In the genomic region with DNA sequence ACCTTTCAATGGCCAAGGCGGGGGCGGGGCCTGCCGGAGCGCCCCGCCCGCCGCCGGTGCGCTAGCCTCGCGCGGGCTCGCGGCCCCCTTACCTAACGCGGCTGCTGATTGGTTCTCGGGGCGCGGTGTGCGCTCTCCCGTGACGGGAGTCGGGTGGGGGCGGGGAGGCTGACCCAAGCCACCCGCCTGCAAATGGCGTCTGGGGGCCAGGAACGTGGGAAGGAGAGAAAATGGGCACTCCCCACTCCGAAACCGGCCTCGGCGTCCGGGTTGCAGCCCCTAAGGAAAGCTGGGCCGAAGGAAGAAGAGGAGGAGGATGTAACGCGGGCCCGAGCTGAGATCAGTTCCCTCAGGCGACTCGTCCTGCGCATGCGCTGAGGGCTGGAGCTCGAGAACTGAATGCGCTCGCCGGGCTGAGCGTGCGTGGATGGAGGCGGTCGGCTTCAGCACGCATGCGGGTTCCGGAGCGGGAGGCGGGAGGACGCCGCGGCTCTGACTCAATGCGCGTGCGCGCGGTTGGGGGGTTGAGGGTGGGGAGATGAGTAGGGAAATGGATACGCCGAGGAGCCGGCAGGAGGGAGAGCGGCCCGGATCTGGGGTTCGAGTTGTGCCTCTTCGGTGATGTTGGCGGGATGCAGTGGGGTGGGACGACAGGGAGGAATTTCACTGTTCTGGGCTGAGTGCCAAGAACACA, we compare ENCODE assay signal across 8 cellular contexts. TPM values are rescaled to one million over a fixed set of nuclear protein-coding genes. Genes with fewer than 3 reads are reported as not detected.
DNase-seq lines count a peak whose midpoint lies in the region; ATAC-seq and TF ChIP-seq lines count a peak whose summit lies in the region.

Gene SMG9 (minus strand): TSS at position 401 of the 694 bp plus-strand sequence. CDS start 4,221 bp downstream, outside the sequence.

- TF ChIP-seq CTCF in OCI-LY1 (IDR thresholded peaks at IDR 0.05; ENCODE audit: low read length) (no peak), endothelial cell (IDR thresholded peaks at IDR 0.05; ENCODE audit: unreplicated experiment) (no peak), mesothelial cell of epicardium (IDR thresholded peaks at IDR 0.05; ENCODE audit: unreplicated experiment) (no peak)

- ATAC-seq in GM21515 (IDR thresholded peaks at IDR 0.05; ENCODE audit: unreplicated experiment), result peak; percentile 50

- no peaks in the 10 kb centered on the region for H3K9me2 ChIP-seq in OCI-LY1 (ENCODE audit: low read depth, low read length)

- H2AFZ ChIP-seq in OCI-LY1 (ENCODE audit: low read length), result no peak within 1 kb of the TSS

- peak within 1 kb of the TSS; percentile 99 for H3K9ac ChIP-seq in OCI-LY1 (ENCODE audit: low read length)

- H3K4me1 Mint-ChIP-seq in endothelial cell (ENCODE audit: unreplicated experiment), result peaks cover 13% of the 10 kb centered on the region
- H3K4me1 Mint-ChIP-seq in mesothelial cell of epicardium, result peaks cover 33% of the 10 kb centered on the region

- H3K36me3 ChIP-seq in OCI-LY1 (ENCODE audit: insufficient read depth, low read length), result peaks cover 27% of the 10 kb centered on the region; the same call in 1 of the 2 replicates

- peak within 1 kb of the TSS; percentile 96 for H3K27ac ChIP-seq in OCI-LY1 (ENCODE audit: low read depth, low read length, poor library complexity, severe bottlenecking)

- no peaks in the 10 kb centered on the region for H3K79me2 ChIP-seq in OCI-LY1 (ENCODE audit: insufficient read depth, low read length)

- H3K4me2 ChIP-seq in OCI-LY1 (ENCODE audit: low read length), result peak within 1 kb of the TSS; percentile 85

- no peaks in the 10 kb centered on the region for H3K27me3 ChIP-seq in OCI-LY1 (ENCODE audit: insufficient read depth, low read length)

- H3K4me3 ChIP-seq in OCI-LY1 (ENCODE audit: low read depth, low read length, poor library complexity, severe bottlenecking), result peak within 1 kb of the TSS; percentile 90

- H3K9me3 Mint-ChIP-seq in endothelial cell (ENCODE audit: unreplicated experiment) (no peaks in the 10 kb centered on the region), mesothelial cell of epicardium (no peaks in the 10 kb centered on the region)

- H3K4me1 ChIP-seq in OCI-LY1 (ENCODE audit: insufficient read depth, low read length, severe bottlenecking), result peaks cover 50% of the 10 kb centered on the region

- H3K36me3 Mint-ChIP-seq in endothelial cell (ENCODE audit: low read depth, unreplicated experiment), result peaks cover 18% of the 10 kb centered on the region
- peaks cover 16% of the 10 kb centered on the region for H3K36me3 Mint-ChIP-seq in mesothelial cell of epicardium

- DNase-seq in D341Med (ENCODE audit: low spot score), result peak; percentile 99
- peak; percentile 97 for DNase-seq in HuH-7 (ENCODE audit: low spot score)
- DNase-seq in activated CD8-positive, alpha-beta memory T cell treated with anti-CD3 and anti-CD28 coated beads, Interleukin-2, amount 50 U/mL, for 4 hours, result peak; percentile 98
- DNase-seq in endothelial cell (ENCODE audit: low spot score), result peak; percentile 99
- peak; percentile 98 to 99 for DNase-seq in mesothelial cell of epicardium (ENCODE audit: low spot score in 2 of 2, unreplicated experiment in 2 of 2)
- peak; percentile 95 to 96 for DNase-seq in stimulated activated CD8-positive, alpha-beta memory T cell treated with anti-CD3 and anti-CD28 coated beads, Interleukin-15, amount 100 ng/mL, for 4 hours (ENCODE audit: low read depth in 2 of 2)

- H3K9me3 ChIP-seq in OCI-LY1 (ENCODE audit: low read length), result no peaks in the 10 kb centered on the region

- H3F3A ChIP-seq in OCI-LY1 (ENCODE audit: insufficient read depth, low read length), result 0 out of 2 replicates have a peak, but pooled peaks cover 4% of the 10 kb centered on the region

- H3K27ac Mint-ChIP-seq in endothelial cell (ENCODE audit: unreplicated experiment) (peak within 1 kb of the TSS; percentile 95), mesothelial cell of epicardium (peak within 1 kb of the TSS; percentile 100)

- no peaks in the 10 kb centered on the region for H4K20me1 ChIP-seq in OCI-LY1 (ENCODE audit: insufficient read depth, low read length)

- H3K4me3 Mint-ChIP-seq in endothelial cell (ENCODE audit: unreplicated experiment), result peak within 1 kb of the TSS; percentile 99
- H3K4me3 Mint-ChIP-seq in mesothelial cell of epicardium, result peak within 1 kb of the TSS; percentile 94

- peaks cover 14% of the 10 kb centered on the region for H3K27me3 Mint-ChIP-seq in endothelial cell (ENCODE audit: unreplicated experiment)
- H3K27me3 Mint-ChIP-seq in mesothelial cell of epicardium (ENCODE audit: low read depth), result no peaks in the 10 kb centered on the region

RNA-seq across cellular contexts. Expression of gene SMG9, which starts in this region (rescaled TPM):
- total RNA-seq in endothelial cell (ENCODE audit: unreplicated experiment) (38.8 TPM), mesothelial cell of epicardium (65.8 to 75.7 TPM (median 73.2 TPM) in 3 replicates)

Comparison
In these comparisons a context has a peak if more than half of its experiments do, and no peak if none do; other contexts are left out.
1. Peak in every context shown above with its lines: DNase-seq, ATAC-seq, H3K4me3 ChIP-seq and H3K27ac ChIP-seq.